In genomic region chr7:101125989-101126650, GRCh38 we compare ENCODE assay signal across 8 cellular contexts. TPM values are rescaled to one million over a fixed set of nuclear protein-coding genes. Genes with fewer than 3 reads are reported as not detected.
A peak's percentile ranks its signal among the peaks of the same experiment; 100 is the strongest.
DNase-seq lines count a peak whose midpoint lies in the region; ATAC-seq and TF ChIP-seq lines count a peak whose summit lies in the region.

No MANE protein-coding gene starts in this region.

- CTCF ChIA-PET in HEK293 (lab: Yijun Ruan, JAX), result interaction anchor here (0.6 to 6.7 kb wide), 7 partner anchors 11 to 860 kb away, joined by 3 to 37 read pairs (median 3); partner anchors contain the start of gene TRIM56

- POLR2A ChIA-PET in HEK293 (lab: Yijun Ruan, JAX), result interaction anchor here (0.6 to 1.6 kb wide), 7 partner anchors 10 to 250 kb away, joined by 3 to 4 read pairs (median 3); partner anchors contain the start of gene VGF

- H3K27ac ChIP-seq in DND-41 (ENCODE audit: low read length) (no peak overlapping the region; the same call in 1 of the 2 replicates), HEK293 (ENCODE audit: extremely low read depth, low read depth, low read length) (no peak overlapping the region), Peyer's patch (peak overlapping the region; percentile 9 to 75 (median 56)), fibroblast of lung (ENCODE audit: insufficient read depth, low read length) (peak overlapping the region; percentile 73)

- H3K9ac ChIP-seq in DND-41 (ENCODE audit: low read depth, low read length) (peak overlapping the region; percentile 20; the same call in 1 of the 2 replicates), fibroblast of lung (ENCODE audit: insufficient read depth, low read length) (no peak overlapping the region)

- TF ChIP-seq POLR2A in Peyer's patch (IDR thresholded peaks at IDR 0.05), result no peak

- 0 out of 2 replicates have a peak, but pooled peaks cover 3% of the 10 kb centered on the region for H4K20me1 ChIP-seq in DND-41 (ENCODE audit: insufficient read depth, low read length)
- no peaks in the 10 kb centered on the region for H4K20me1 ChIP-seq in fibroblast of lung (ENCODE audit: control insufficient read depth, extremely low read depth, insufficient read depth, low read length)

- no peaks in the 10 kb centered on the region for H3K9me3 ChIP-seq in DND-41 (ENCODE audit: insufficient read depth, low read length, severe bottlenecking)
- no peaks in the 10 kb centered on the region for H3K9me3 ChIP-seq in HEK293 (ENCODE audit: control insufficient read depth, insufficient read depth, low read depth, low read length)
- no peaks in the 10 kb centered on the region for H3K9me3 ChIP-seq in Peyer's patch
- H3K9me3 ChIP-seq in fibroblast of lung (ENCODE audit: control insufficient read depth, insufficient read depth, low read depth, low read length), result no peaks in the 10 kb centered on the region

- H3K4me3 ChIP-seq in DND-41 (ENCODE audit: low read depth in 1 of 2, low read length in 2 of 2) (peak overlapping the region in 1 of 2 experiments; percentile 42; a peak in 1 of 4 replicates), HEK293 (ENCODE audit: low read depth, low read length) (no peak overlapping the region), Peyer's patch (no peak overlapping the region), fibroblast of lung (replicated peaks in 1 of 4; ENCODE audit: control extremely low read depth in 1 of 4, insufficient read depth in 1 of 4, low read depth in 3 of 4, low read length in 4 of 4) (peak overlapping the region in 1 of 4 experiments; percentile 83)

- ATAC-seq in DND-41 (ENCODE audit: insufficient read depth, low read depth), result no peak
- no peak for ATAC-seq in HG02571 (IDR thresholded peaks at IDR 0.05; ENCODE audit: unreplicated experiment)

- H3K79me2 ChIP-seq in DND-41 (ENCODE audit: insufficient read depth, low read length), result no peaks in the 10 kb centered on the region
- H3K79me2 ChIP-seq in fibroblast of lung (ENCODE audit: control insufficient read depth, insufficient read depth, low read length), result peaks cover 34% of the 10 kb centered on the region

- no peak for TF ChIP-seq CTCF in DND-41 (IDR thresholded peaks at IDR 0.05; ENCODE audit: borderline replicate concordance, extremely low read depth, low read length, poor library complexity, severe bottlenecking)
- TF ChIP-seq CTCF in HEK293 (tag by site-specific recombination; IDR thresholded peaks at IDR 0.05), result no peak
- no peak for TF ChIP-seq CTCF in Peyer's patch (IDR thresholded peaks at IDR 0.05)
- no peak for TF ChIP-seq CTCF in fibroblast of lung (conservative IDR thresholded peaks at IDR 0.05 in 1 of 2, IDR thresholded peaks at IDR 0.05 in 1 of 2; ENCODE audit: low read depth in 1 of 2, low read length in 2 of 2)

- no peak overlapping the region for H2AFZ ChIP-seq in DND-41 (ENCODE audit: low read depth, low read length)
- no peak overlapping the region for H2AFZ ChIP-seq in fibroblast of lung (ENCODE audit: low read length)

- no peaks in the 10 kb centered on the region for H3K36me3 ChIP-seq in DND-41 (ENCODE audit: insufficient read depth, low read length)
- no peaks in the 10 kb centered on the region for H3K36me3 ChIP-seq in HEK293 (ENCODE audit: control insufficient read depth in 2 of 2, insufficient read depth in 1 of 2, low read length in 2 of 2)
- H3K36me3 ChIP-seq in Peyer's patch, result no peaks in the 10 kb centered on the region
- H3K36me3 ChIP-seq in fibroblast of lung (ENCODE audit: control insufficient read depth, insufficient read depth, low read length), result peaks cover 12% of the 10 kb centered on the region

- H3K27me3 ChIP-seq in DND-41 (ENCODE audit: insufficient read depth, low read length, poor library complexity) (no peaks in the 10 kb centered on the region), Peyer's patch (no peaks in the 10 kb centered on the region), fibroblast of lung (ENCODE audit: control insufficient read depth, insufficient read depth, low read length) (no peaks in the 10 kb centered on the region)

- DNase-seq in DND-41 (no peak), Peyer's patch (peak; percentile 50 to 70 (median 59)), fibroblast of lung (ENCODE audit: low read depth in 2 of 2) (peak in 1 of 2 donors; percentile 85), non-pigmented ciliary epithelial cell (ENCODE audit: low read depth) (peak; percentile 38), GM19240 (ENCODE audit: insufficient read length, low spot score) (no peak), NCI-H1694 (lab: John Stamatoyannopoulos, UW) (no peak)

- H3K4me1 ChIP-seq in DND-41 (ENCODE audit: insufficient read depth, low read length) (peaks cover 37% of the 10 kb centered on the region), HEK293 (ENCODE audit: control insufficient read depth, insufficient read depth, low read length) (no peaks in the 10 kb centered on the region; the same call in 1 of the 2 replicates), Peyer's patch (peaks cover 0 to 36% (median 6%) of the 10 kb centered on the region in 4 donors), fibroblast of lung (ENCODE audit: control insufficient read depth, extremely low read depth, insufficient read depth, low read length) (peaks cover 30% of the 10 kb centered on the region)

- H3K4me2 ChIP-seq in DND-41 (ENCODE audit: insufficient read depth, low read length) (peak overlapping the region; percentile 61), fibroblast of lung (ENCODE audit: extremely low read depth, insufficient read depth, low read length) (peak overlapping the region; percentile 62)

TF ChIP-seq in HEK293, 187 proteins besides CTCF, POLR2A, EP300 and RAD21 (continues in another document):
- TF ChIP-seq ZNF560 (tag by site-specific recombination; IDR thresholded peaks at IDR 0.05; ENCODE audit: borderline replicate concordance) (no peak), ZNF140 (tag by site-specific recombination; IDR thresholded peaks at IDR 0.05) (no peak), KLF8 (tag by site-specific recombination; IDR thresholded peaks at IDR 0.05) (no peak), RBAK (tag by site-specific recombination; IDR thresholded peaks at IDR 0.05) (no peak), ZNF473 (tag by site-specific recombination; IDR thresholded peaks at IDR 0.05) (no peak), ZNF174 (tag by site-specific recombination; IDR thresholded peaks at IDR 0.05) (no peak)
- TF ChIP-seq, protein P1, sequence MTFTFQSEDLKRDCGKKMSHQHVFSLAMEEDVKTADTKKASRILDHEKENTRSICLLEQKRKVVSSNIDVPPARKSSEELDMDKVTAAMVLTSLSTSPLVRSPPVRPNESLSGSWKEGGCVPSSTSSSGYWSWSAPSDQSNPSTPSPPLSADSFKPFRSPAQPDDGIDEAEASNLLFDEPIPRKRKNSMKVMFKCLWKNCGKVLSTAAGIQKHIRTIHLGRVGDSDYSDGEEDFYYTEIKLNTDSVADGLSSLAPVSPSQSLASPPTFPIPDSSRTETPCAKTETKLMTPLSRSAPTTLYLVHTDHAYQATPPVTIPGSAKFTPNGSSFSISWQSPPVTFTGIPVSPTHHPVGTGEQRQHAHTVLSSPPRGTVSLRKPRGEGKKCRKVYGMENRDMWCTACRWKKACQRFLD (tag by site-specific recombination; IDR thresholded peaks at IDR 0.05), result no peak
- TF ChIP-seq, protein P2, sequence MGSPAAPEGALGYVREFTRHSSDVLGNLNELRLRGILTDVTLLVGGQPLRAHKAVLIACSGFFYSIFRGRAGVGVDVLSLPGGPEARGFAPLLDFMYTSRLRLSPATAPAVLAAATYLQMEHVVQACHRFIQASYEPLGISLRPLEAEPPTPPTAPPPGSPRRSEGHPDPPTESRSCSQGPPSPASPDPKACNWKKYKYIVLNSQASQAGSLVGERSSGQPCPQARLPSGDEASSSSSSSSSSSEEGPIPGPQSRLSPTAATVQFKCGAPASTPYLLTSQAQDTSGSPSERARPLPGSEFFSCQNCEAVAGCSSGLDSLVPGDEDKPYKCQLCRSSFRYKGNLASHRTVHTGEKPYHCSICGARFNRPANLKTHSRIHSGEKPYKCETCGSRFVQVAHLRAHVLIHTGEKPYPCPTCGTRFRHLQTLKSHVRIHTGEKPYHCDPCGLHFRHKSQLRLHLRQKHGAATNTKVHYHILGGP (tag by site-specific recombination; IDR thresholded peaks at IDR 0.05), result 0 out of 2 replicates have a peak, but pooled peaks have one; percentile 18
- TF ChIP-seq, protein P3, sequence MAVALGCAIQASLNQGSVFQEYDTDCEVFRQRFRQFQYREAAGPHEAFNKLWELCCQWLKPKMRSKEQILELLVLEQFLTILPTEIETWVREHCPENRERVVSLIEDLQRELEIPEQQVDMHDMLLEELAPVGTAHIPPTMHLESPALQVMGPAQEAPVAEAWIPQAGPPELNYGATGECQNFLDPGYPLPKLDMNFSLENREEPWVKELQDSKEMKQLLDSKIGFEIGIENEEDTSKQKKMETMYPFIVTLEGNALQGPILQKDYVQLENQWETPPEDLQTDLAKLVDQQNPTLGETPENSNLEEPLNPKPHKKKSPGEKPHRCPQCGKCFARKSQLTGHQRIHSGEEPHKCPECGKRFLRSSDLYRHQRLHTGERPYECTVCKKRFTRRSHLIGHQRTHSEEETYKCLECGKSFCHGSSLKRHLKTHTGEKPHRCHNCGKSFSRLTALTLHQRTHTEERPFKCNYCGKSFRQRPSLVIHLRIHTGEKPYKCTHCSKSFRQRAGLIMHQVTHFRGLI (tag by site-specific recombination; IDR thresholded peaks at IDR 0.05), result peak; percentile 71; the same call in 1 of the 2 replicates

RNA-seq across cellular contexts. Expression of gene SERPINE1, which starts 0.8 kb away (rescaled TPM):
- total RNA-seq in Peyer's patch, result 1 to 10 TPM; 2.4 to 8.3 (median 3.3) TPM
- 41.3 and 167 TPM in 2 replicates for total RNA-seq in fibroblast of lung
- 679 and 1,153 TPM in 2 replicates for polyA plus RNA-seq in fibroblast of lung
- polyA plus RNA-seq in fibroblast of lung (2012), result 413 and 685 TPM in 2 replicates
- polyA minus RNA-seq in fibroblast of lung (ENCODE audit: low replicate concordance), result 763 and 1,105 TPM in 2 replicates

RNA-seq across cellular contexts. Expression of gene AP1S1, which starts 28.2 kb away (rescaled TPM):
- total RNA-seq in Peyer's patch (100 to 1,000 TPM in 2 of 4 donors, 10 to 100 TPM in 2; 53.6 to 136 (median 95.7) TPM), fibroblast of lung (127 and 139 TPM in 2 replicates)
- polyA plus RNA-seq in fibroblast of lung, result 128 and 185 TPM in 2 replicates
- polyA plus RNA-seq in fibroblast of lung (2012), result 136 and 181 TPM in 2 replicates
- 78.8 and 128 TPM in 2 replicates for polyA minus RNA-seq in fibroblast of lung (ENCODE audit: low replicate concordance)

RNA-seq across cellular contexts. Expression of gene VGF, which starts 39.2 kb away (rescaled TPM):
- under 1 TPM in 1 of 4 donors, not detected in 3; 0.94 TPM for total RNA-seq in Peyer's patch
- 0.26 and 0.66 TPM in 2 replicates for total RNA-seq in fibroblast of lung
- 0.14 TPM in 1 of 2 replicates, not detected in the other for polyA plus RNA-seq in fibroblast of lung
- 0.10 and 1.5 TPM in 2 replicates for polyA plus RNA-seq in fibroblast of lung (2012)
- 0.15 TPM in 1 of 2 replicates, not detected in the other for polyA minus RNA-seq in fibroblast of lung (ENCODE audit: low replicate concordance)

RNA-seq across cellular contexts. Expression of gene TRIM56, which starts 40.8 kb away (rescaled TPM):
- total RNA-seq in Peyer's patch (10 to 100 TPM; 19.4 to 43.7 (median 38.3) TPM), fibroblast of lung (21.8 and 27.6 TPM in 2 replicates)
- 4.7 and 6.0 TPM in 2 replicates for polyA plus RNA-seq in fibroblast of lung
- 11.3 and 16.2 TPM in 2 replicates for polyA plus RNA-seq in fibroblast of lung (2012)
- 9.5 and 9.6 TPM in 2 replicates for polyA minus RNA-seq in fibroblast of lung (ENCODE audit: low replicate concordance)

RNA-seq across cellular contexts. Expression of gene NAT16, which starts 54.0 kb away (rescaled TPM):
- total RNA-seq in Peyer's patch, result 1 to 10 TPM in 1 of 4 donors, not detected in 3; 1.0 TPM
- total RNA-seq in fibroblast of lung, result not detected in 2 replicates
- polyA plus RNA-seq in fibroblast of lung, result not detected in 2 replicates
- polyA plus RNA-seq in fibroblast of lung (2012), result not detected in 2 replicates
- polyA minus RNA-seq in fibroblast of lung (ENCODE audit: low replicate concordance), result not detected in 2 replicates

Comparison
In these comparisons a context has a peak if more than half of its experiments do, and no peak if none do; other contexts are left out.
1. DNase-seq: peak in Peyer's patch (3 of 3) and non-pigmented ciliary epithelial cell (single experiment); none in DND-41 (single experiment), GM19240 (single experiment) and NCI-H1694 (single experiment).
2. H3K27ac ChIP-seq: peak in Peyer's patch (4 of 4) and fibroblast of lung (single experiment); none in DND-41 (single experiment) and HEK293 (single experiment).